Comparison of ENCODE assay signal across 14 cellular contexts in genomic region chr4:143202824-143203223, GRCh38. TPM values are rescaled to one million over a fixed set of nuclear protein-coding genes. Genes with fewer than 3 reads are reported as not detected.
DNase-seq lines count a peak whose midpoint lies in the region; ATAC-seq and TF ChIP-seq lines count a peak whose summit lies in the region.
"Had no signal": no experiment of that assay in that cellular context is flagged by ENCODE, and none has a peak within 500 bp of the region (broad histone marks: within the 10 kb centered on the region; RNA-seq: fewer than 3 reads in every experiment).

No MANE protein-coding gene starts in this region.

- H3K27ac ChIP-seq in left ventricle myocardium inferior (replicated peaks) (no peak overlapping the region), gastroesophageal sphincter (no peak overlapping the region), vagina (no peak overlapping the region)
- H3K27ac ChIP-seq: BLaER1 treated with 17β-estradiol and CSF1 and Interleukin-3, amounts not matched to agents 10 nM and 100 nM; SJCRH30; stomach had no signal

- peaks cover 74% of the 10 kb centered on the region for H3K36me3 ChIP-seq in left ventricle myocardium inferior
- H3K36me3 ChIP-seq in adipocyte (ENCODE audit: control insufficient read depth, insufficient read depth, low read length, severe bottlenecking), result peaks cover 80% of the 10 kb centered on the region
- H3K36me3 ChIP-seq in gastroesophageal sphincter, result peaks cover 0 to 73% of the 10 kb centered on the region in 2 donors
- H3K36me3 ChIP-seq in vagina, result peaks cover 0 to 41% of the 10 kb centered on the region in 2 donors

- no peak for TF ChIP-seq EP300 in gastroesophageal sphincter (IDR thresholded peaks at IDR 0.05)

- TF ChIP-seq CTCF in left ventricle myocardium inferior (IDR thresholded peaks at IDR 0.05; ENCODE audit: borderline replicate concordance) (peak; percentile 50), gastroesophageal sphincter (IDR thresholded peaks at IDR 0.05) (peak; percentile 22 to 52 (median 34)), vagina (IDR thresholded peaks at IDR 0.05) (peak in 2 of 3 experiments; percentile 9 to 19)

- 100% methylated on average over 1 of the region's 1 CpG for WGBS in gastroesophageal sphincter (ENCODE audit: low coverage in 1 of 2), 2 donors

- H3K4me1 ChIP-seq in left ventricle myocardium inferior (peaks cover 7% of the 10 kb centered on the region), adipocyte (ENCODE audit: control insufficient read depth, insufficient read depth, low read length) (no peaks in the 10 kb centered on the region), gastroesophageal sphincter (peaks cover 0 to 28% (median 0%) of the 10 kb centered on the region in 3 donors), vagina (no peaks in the 10 kb centered on the region)
- H3K4me1 ChIP-seq: BLaER1 treated with 17β-estradiol and CSF1 and Interleukin-3, amounts not matched to agents 10 nM and 100 nM; SJCRH30 had no signal

- H3K9me3 ChIP-seq in left ventricle myocardium inferior (replicated peaks) (no peaks in the 10 kb centered on the region), adipocyte (ENCODE audit: control insufficient read depth, low read length) (no peaks in the 10 kb centered on the region), gastroesophageal sphincter (no peaks in the 10 kb centered on the region), vagina (no peaks in the 10 kb centered on the region)
- H3K9me3 ChIP-seq: BLaER1 treated with 17β-estradiol and CSF1 and Interleukin-3, amounts not matched to agents 10 nM and 100 nM; SJCRH30; stomach had no signal

- intact Hi-C loops in left ventricle myocardium inferior (cut with micrococcal nuclease), result loop anchor here (5.0 kb wide), 1 partner anchor 279 kb away; no protein-coding TSS in a partner anchor
- intact Hi-C loops in Right ventricle myocardium inferior (cut with DNase I), result loop anchor here (10.0 kb wide), 1 partner anchor 1962 kb away; no protein-coding TSS in a partner anchor
- intact Hi-C loops in vagina (cut with DNase I), result loop anchor here (5.0 to 10.0 kb wide), 2 partner anchors 132 to 279 kb away; partner anchors contain the start of gene GAB1

- ATAC-seq in Right ventricle myocardium inferior (no peak), gastroesophageal sphincter (no peak), HG03095 (IDR thresholded peaks at IDR 0.05; ENCODE audit: unreplicated experiment) (no peak), HG03469 (IDR thresholded peaks at IDR 0.05; ENCODE audit: unreplicated experiment) (no peak), GM21381 (IDR thresholded peaks at IDR 0.05; ENCODE audit: unreplicated experiment) (no peak)
- ATAC-seq: activated CD8-positive, alpha-beta T cell treated with anti-CD3 and anti-CD28 coated beads for 36 hours; activated naive CD8-positive, alpha-beta T cell treated with anti-CD3 and anti-CD28 coated beads, Interleukin-2, amount 50 U/mL, for 24 hours had no signal

- no peaks in the 10 kb centered on the region for H3K27me3 ChIP-seq in left ventricle myocardium inferior (ENCODE audit: low read depth)
- no peaks in the 10 kb centered on the region for H3K27me3 ChIP-seq in adipocyte (replicated peaks; ENCODE audit: control insufficient read depth, insufficient read depth, low read length)
- no peaks in the 10 kb centered on the region for H3K27me3 ChIP-seq in gastroesophageal sphincter
- H3K27me3 ChIP-seq in vagina, result no peaks in the 10 kb centered on the region
- H3K27me3 ChIP-seq: BLaER1 treated with 17β-estradiol and CSF1 and Interleukin-3, amounts not matched to agents 10 nM and 100 nM; SJCRH30; stomach had no signal

- H3K4me3 ChIP-seq in left ventricle myocardium inferior (no peak overlapping the region), adipocyte (ENCODE audit: low read length) (no peak overlapping the region), gastroesophageal sphincter (no peak overlapping the region), vagina (no peak overlapping the region)
- H3K4me3 ChIP-seq: BLaER1 treated with 17β-estradiol and CSF1 and Interleukin-3, amounts not matched to agents 10 nM and 100 nM; SJCRH30; stomach had no signal

- no peak for TF ChIP-seq POLR2A in gastroesophageal sphincter (IDR thresholded peaks at IDR 0.05)
- no peak for TF ChIP-seq POLR2A in vagina (IDR thresholded peaks at IDR 0.05)

- DNase-seq in left ventricle myocardium inferior (no peak), Right ventricle myocardium inferior (ENCODE audit: missing footprints) (no peak), adipocyte (ENCODE audit: low read depth) (peak; percentile 66), vagina (ENCODE audit: extremely low spot score in 2 of 2) (no peak)
- DNase-seq: activated CD8-positive, alpha-beta T cell treated with anti-CD3 and anti-CD28 coated beads for 36 hours; activated naive CD8-positive, alpha-beta T cell treated with anti-CD3 and anti-CD28 coated beads, Interleukin-2, amount 50 U/mL, for 24 hours; NCI-H187; stomach had no signal

- no peak overlapping the region for H3K9ac ChIP-seq in adipocyte (ENCODE audit: low read length)
- H3K9ac ChIP-seq: BLaER1 treated with 17β-estradiol and CSF1 and Interleukin-3, amounts not matched to agents 10 nM and 100 nM had no signal

RNA-seq across cellular contexts. Expression of gene USP38, which starts 18.1 kb away (rescaled TPM):
- 19.8 TPM for total RNA-seq in left ventricle myocardium inferior
- total RNA-seq in Right ventricle myocardium inferior, result 17.6 TPM
- total RNA-seq in gastroesophageal sphincter, result 10 to 100 TPM; 24.2 to 29.9 (median 26.5) TPM
- total RNA-seq in vagina, result 14.7 TPM
